Comparison of ENCODE assay signal across 10 cellular contexts in the genomic region with DNA sequence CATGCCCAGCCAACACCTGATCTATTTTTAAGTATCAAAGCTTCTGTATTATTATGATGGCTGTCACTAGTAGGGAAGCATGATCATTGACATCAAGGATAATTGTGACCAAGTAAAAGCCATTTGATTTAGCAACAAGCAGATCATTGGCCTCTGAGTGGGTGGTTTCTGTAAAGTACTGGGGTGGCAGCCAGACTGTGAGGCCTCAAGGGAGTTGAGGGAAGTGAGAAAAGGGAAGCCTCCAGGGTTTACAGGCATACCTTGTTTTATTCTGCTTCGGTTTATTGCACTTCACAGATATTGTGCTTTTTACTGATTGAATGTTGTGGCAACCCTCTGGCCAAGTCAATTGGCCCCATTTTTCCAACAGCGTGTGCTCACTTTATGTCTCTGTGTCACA.
DNase-seq lines count a peak whose midpoint lies in the region; ATAC-seq, FAIRE-seq and TF ChIP-seq lines count a peak whose summit lies in the region.
"Had no signal": no experiment of that assay in that cellular context is flagged by ENCODE, and none has a peak within 500 bp of the region (broad histone marks: within the 10 kb centered on the region; RNA-seq: fewer than 3 reads in every experiment).

No MANE protein-coding gene starts in this region.

- BruUV-seq in Caco-2 (replicated peaks; lab: Mats Ljungman, UMichigan) = no TSS peak

- no peak overlapping the region for H3K27ac Mint-ChIP-seq in Caco-2 (ENCODE audit: unreplicated experiment)
- H3K27ac Mint-ChIP-seq in activated naive CD8-positive, alpha-beta T cell treated with anti-CD3 and anti-CD28 coated beads for 36 hours = no peak overlapping the region
- H3K27ac Mint-ChIP-seq: CD4-positive, alpha-beta T cell had no signal

- H3K4me3 Mint-ChIP-seq in Caco-2 (ENCODE audit: unreplicated experiment) = no peak overlapping the region
- H3K4me3 Mint-ChIP-seq in activated naive CD8-positive, alpha-beta T cell treated with anti-CD3 and anti-CD28 coated beads for 36 hours = no peak overlapping the region
- H3K4me3 Mint-ChIP-seq: CD4-positive, alpha-beta T cell had no signal

- ATAC-seq in HG03039 (IDR thresholded peaks at IDR 0.05; ENCODE audit: unreplicated experiment) = peak; percentile 49

- DNase-seq in AML-193 (lab: John Stamatoyannopoulos, UW) = peak; percentile 76 to 84
- no peak for DNase-seq in GM19239 (ENCODE audit: insufficient read length, low spot score)
- DNase-seq in SIG-M5 (lab: John Stamatoyannopoulos, UW) = peak; percentile 5
- no peak for DNase-seq in esophagus squamous epithelium (lab: John Stamatoyannopoulos, UW)
- no peak for DNase-seq in Caco-2
- no peak for DNase-seq in activated naive CD8-positive, alpha-beta T cell treated with anti-CD3 and anti-CD28 coated beads for 36 hours
- no peak for DNase-seq in dedifferentiated amniotic fluid mesenchymal stem cell (ENCODE audit: extremely low spot score)
- DNase-seq: CD4-positive, alpha-beta T cell had no signal

- H3K36me3 ChIP-seq in esophagus squamous epithelium (no peaks in the 10 kb centered on the region), Caco-2 (ENCODE audit: control insufficient read depth, insufficient read depth, low read length) (no peaks in the 10 kb centered on the region)

- no peak overlapping the region for H3K27ac ChIP-seq in esophagus squamous epithelium

- H3K4me1 Mint-ChIP-seq in Caco-2 (ENCODE audit: low read depth, unreplicated experiment) = peaks cover 16% of the 10 kb centered on the region
- peaks cover 48% of the 10 kb centered on the region for H3K4me1 Mint-ChIP-seq in activated naive CD8-positive, alpha-beta T cell treated with anti-CD3 and anti-CD28 coated beads for 36 hours

- no peak for TF ChIP-seq POLR2A in esophagus squamous epithelium (IDR thresholded peaks at IDR 0.05)

- no peaks in the 10 kb centered on the region for H3K36me3 Mint-ChIP-seq in Caco-2 (ENCODE audit: insufficient read depth, unreplicated experiment)
- no peaks in the 10 kb centered on the region for H3K36me3 Mint-ChIP-seq in activated naive CD8-positive, alpha-beta T cell treated with anti-CD3 and anti-CD28 coated beads for 36 hours

- H3K9me3 ChIP-seq in esophagus squamous epithelium (no peaks in the 10 kb centered on the region), Caco-2 (no peaks in the 10 kb centered on the region)

- no peak overlapping the region for H3K4me3 ChIP-seq in esophagus squamous epithelium
- H3K4me3 ChIP-seq in Caco-2 (ENCODE audit: low read depth, low read length) = no peak overlapping the region
- H3K4me3 ChIP-seq: skin epidermis had no signal

- H3K4me1 ChIP-seq in esophagus squamous epithelium (peaks cover 0 to 7% (median 0%) of the 10 kb centered on the region in 3 donors), Caco-2 (peaks cover 4% of the 10 kb centered on the region; the same call in 1 of the 2 replicates)

- POLR2A ChIA-PET in Caco-2 (lab: Charles Lee) = no interaction called here

- H3K9me3 Mint-ChIP-seq in Caco-2 (ENCODE audit: unreplicated experiment) = no peaks in the 10 kb centered on the region
- peaks cover 3% of the 10 kb centered on the region for H3K9me3 Mint-ChIP-seq in activated naive CD8-positive, alpha-beta T cell treated with anti-CD3 and anti-CD28 coated beads for 36 hours
- H3K9me3 Mint-ChIP-seq: CD4-positive, alpha-beta T cell had no signal

- WGBS in esophagus squamous epithelium, 2 donors = 63 to 74% methylated on average over 2 of the region's 2 CpGs

- intact Hi-C loops in esophagus squamous epithelium (cut with DNase I) (no loop called here), Caco-2 (cut with micrococcal nuclease; ENCODE audit: unreplicated experiment) (no loop called here)

- H3K27me3 ChIP-seq in esophagus squamous epithelium (no peaks in the 10 kb centered on the region), Caco-2 (replicated peaks; ENCODE audit: control insufficient read depth, insufficient read depth, low read length) (no peaks in the 10 kb centered on the region)

- CTCF ChIA-PET in Caco-2 (lab: Charles Lee) = no interaction called here

- no peaks in the 10 kb centered on the region for H3K27me3 Mint-ChIP-seq in Caco-2 (ENCODE audit: insufficient read depth, unreplicated experiment)
- H3K27me3 Mint-ChIP-seq in activated naive CD8-positive, alpha-beta T cell treated with anti-CD3 and anti-CD28 coated beads for 36 hours = peaks cover 75% of the 10 kb centered on the region
- H3K27me3 Mint-ChIP-seq: CD4-positive, alpha-beta T cell had no signal

- TF ChIP-seq CTCF in esophagus squamous epithelium (IDR thresholded peaks at IDR 0.05) = no peak
- no peak for TF ChIP-seq CTCF in Caco-2 (IDR thresholded peaks at IDR 0.05; ENCODE audit: insufficient read depth in 1 of 2, low read depth in 1 of 2, low read length in 1 of 2, severe bottlenecking in 1 of 2, unreplicated experiment in 1 of 2)

- FAIRE-seq in GM19239 (lab: Jason Lieb, UNC) = peak; percentile 66

Comparison
In these comparisons a context has a peak if more than half of its experiments do, and no peak if none do; other contexts are left out.
1. DNase-seq: peak in AML-193 (2 of 2) and SIG-M5 (single experiment); none in GM19239 (single experiment), esophagus squamous epithelium (single experiment), Caco-2 (0 of 2), activated naive CD8-positive, alpha-beta T cell treated with anti-CD3 and anti-CD28 coated beads for 36 hours (single experiment) and dedifferentiated amniotic fluid mesenchymal stem cell (single experiment).